ENCODE assay signal across 30 cellular contexts in genomic region chr5:128345247-128345646, GRCh38.
"Had no signal": no experiment of that assay in that cellular context is flagged by ENCODE, and none has a peak within 500 bp of the region (broad histone marks: within the 10 kb centered on the region; RNA-seq: fewer than 3 reads in every experiment).

No MANE protein-coding gene starts in this region.

- H3K4me3 Mint-ChIP-seq: activated CD4-positive, alpha-beta memory T cell treated with anti-CD3 and anti-CD28 coated beads for 36 hours; activated CD4-positive, alpha-beta T cell treated with anti-CD3 and anti-CD28 coated beads for 36 hours; activated CD4-positive, alpha-beta T cell treated with anti-CD3 and anti-CD28 coated beads, Interleukin-2, amount 10 ng/mL, durations not matched to agents 24 days and 14 days; activated CD8-positive, alpha-beta memory T cell treated with anti-CD3 and anti-CD28 coated beads, Interleukin-2, amount 10 ng/mL, durations not matched to agents 7 days and 5 days; activated CD8-positive, alpha-beta T cell treated with anti-CD3 and anti-CD28 coated beads, Interleukin-2, amount 10 ng/mL, durations not matched to agents 7 days and 5 days; activated naive CD4-positive, alpha-beta T cell treated with anti-CD3 and anti-CD28 coated beads for 36 hours; activated naive CD4-positive, alpha-beta T cell treated with anti-CD3 and anti-CD28 coated beads, Interleukin-2, amount 50 U/mL, for 24 hours; activated naive CD8-positive, alpha-beta T cell treated with anti-CD3 and anti-CD28 coated beads for 36 hours; activated naive CD8-positive, alpha-beta T cell treated with anti-CD3 and anti-CD28 coated beads, Interleukin-2, amount 50 U/mL, for 24 hours; activated T-helper 1 cell treated with anti-CD3 and anti-CD28 coated beads, Interleukin-12 subunit alpha, Interleukin-12 subunit beta, Interleukin-2, Interleukin-4 antibody, amounts not matched to agents 30 ng/mL and 10 ng/mL and 1 ng/mL, durations not matched to agents 14 hours and 24 hours and 36 hours had no signal

- H3K4me3 ChIP-seq: adrenal gland, body of pancreas, colonic mucosa had no signal

- H3K9me3 ChIP-seq: adrenal gland, body of pancreas, colonic mucosa had no signal

- H3K27ac ChIP-seq: adrenal gland, body of pancreas, colonic mucosa had no signal

- H3K27me3 Mint-ChIP-seq: activated CD4-positive, alpha-beta memory T cell treated with anti-CD3 and anti-CD28 coated beads for 36 hours; activated CD4-positive, alpha-beta T cell treated with anti-CD3 and anti-CD28 coated beads, Interleukin-2, amount 10 ng/mL, durations not matched to agents 24 days and 14 days; activated CD8-positive, alpha-beta memory T cell treated with anti-CD3 and anti-CD28 coated beads, Interleukin-2, amount 10 ng/mL, durations not matched to agents 7 days and 5 days; activated naive CD4-positive, alpha-beta T cell treated with anti-CD3 and anti-CD28 coated beads, Interleukin-2, amount 50 U/mL, for 24 hours; activated naive CD8-positive, alpha-beta T cell treated with anti-CD3 and anti-CD28 coated beads, Interleukin-2, amount 50 U/mL, for 24 hours had no signal

- H3K36me3 Mint-ChIP-seq: activated CD4-positive, alpha-beta memory T cell treated with anti-CD3 and anti-CD28 coated beads for 36 hours; activated CD8-positive, alpha-beta memory T cell treated with anti-CD3 and anti-CD28 coated beads, Interleukin-2, amount 10 ng/mL, durations not matched to agents 7 days and 5 days; activated naive CD4-positive, alpha-beta T cell treated with anti-CD3 and anti-CD28 coated beads, Interleukin-2, amount 50 U/mL, for 24 hours; activated naive CD8-positive, alpha-beta T cell treated with anti-CD3 and anti-CD28 coated beads for 36 hours had no signal

- H3K36me3 ChIP-seq: colonic mucosa had no signal

- FAIRE-seq: endometrium, frontal cortex had no signal

- H3K27me3 ChIP-seq: adrenal gland, body of pancreas, colonic mucosa had no signal

- DNase-seq: activated CD4-positive, alpha-beta memory T cell treated with anti-CD3 and anti-CD28 coated beads for 36 hours; activated CD4-positive, alpha-beta T cell treated with anti-CD3 and anti-CD28 coated beads for 36 hours; activated CD4-positive, alpha-beta T cell treated with anti-CD3 and anti-CD28 coated beads, Interleukin-2, amount 10 ng/mL, durations not matched to agents 24 days and 14 days; activated CD4-positive, CD25-positive, alpha-beta regulatory T cell; activated CD4-positive, CD25-positive, alpha-beta regulatory T cell treated with anti-CD3 and anti-CD28 coated beads, Interleukin-2, amount 50 U/mL, for 72 hours; activated CD8-positive, alpha-beta memory T cell treated with anti-CD3 and anti-CD28 coated beads, Interleukin-2, amount 10 ng/mL, durations not matched to agents 7 days and 5 days; activated CD8-positive, alpha-beta memory T cell treated with anti-CD3 and anti-CD28 coated beads, Interleukin-2, amount 50 U/mL, for 4 hours; activated CD8-positive, alpha-beta T cell treated with anti-CD3 and anti-CD28 coated beads, Interleukin-2, amount 10 ng/mL, durations not matched to agents 7 days and 5 days; activated effector memory CD4-positive, alpha-beta T cell treated with anti-CD3 and anti-CD28 coated beads, Interleukin-2, amount 50 U/mL, for 16 hours; activated naive CD4-positive, alpha-beta T cell treated with anti-CD3 and anti-CD28 coated beads for 36 hours; activated naive CD8-positive, alpha-beta T cell treated with anti-CD3 and anti-CD28 coated beads for 36 hours; activated naive CD8-positive, alpha-beta T cell treated with anti-CD3 and anti-CD28 coated beads, Interleukin-2, amount 50 U/mL, for 24 hours; activated T-cell treated with anti-CD3 and anti-CD28 coated beads, Interleukin-2, amount 50 U/mL, for 1 hour; activated T-cell treated with anti-CD3 and anti-CD28 coated beads, Interleukin-2, amount 50 U/mL, for 48 hours; adrenal gland; amygdala; aorta; body of pancreas; central memory CD4-positive, alpha-beta T cell; cerebellar nuclear complex; colonic mucosa; effector CD8-positive, alpha-beta T cell; foreskin fibroblast; T-helper 2 cell had no signal

- H3K4me1 ChIP-seq: adrenal gland, body of pancreas, colonic mucosa had no signal

- ATAC-seq: activated CD4-positive, alpha-beta T cell treated with anti-CD3 and anti-CD28 coated beads for 36 hours; activated CD8-positive, alpha-beta memory T cell treated with anti-CD3 and anti-CD28 coated beads, Interleukin-2, amount 10 ng/mL, durations not matched to agents 7 days and 5 days; activated CD8-positive, alpha-beta T cell treated with anti-CD3 and anti-CD28 coated beads, Interleukin-2, amount 10 ng/mL, durations not matched to agents 7 days and 5 days; activated naive CD8-positive, alpha-beta T cell treated with anti-CD3 and anti-CD28 coated beads, Interleukin-2, amount 50 U/mL, for 24 hours; body of pancreas; esophagus mucosa had no signal

- H3K27ac Mint-ChIP-seq: activated CD4-positive, alpha-beta memory T cell treated with anti-CD3 and anti-CD28 coated beads for 36 hours; activated CD4-positive, alpha-beta T cell treated with anti-CD3 and anti-CD28 coated beads for 36 hours; activated CD4-positive, alpha-beta T cell treated with anti-CD3 and anti-CD28 coated beads, Interleukin-2, amount 10 ng/mL, durations not matched to agents 24 days and 14 days; activated CD8-positive, alpha-beta memory T cell treated with anti-CD3 and anti-CD28 coated beads, Interleukin-2, amount 10 ng/mL, durations not matched to agents 7 days and 5 days; activated CD8-positive, alpha-beta T cell treated with anti-CD3 and anti-CD28 coated beads, Interleukin-2, amount 10 ng/mL, durations not matched to agents 7 days and 5 days; activated naive CD4-positive, alpha-beta T cell treated with anti-CD3 and anti-CD28 coated beads for 36 hours; activated naive CD4-positive, alpha-beta T cell treated with anti-CD3 and anti-CD28 coated beads, Interleukin-2, amount 50 U/mL, for 24 hours; activated naive CD8-positive, alpha-beta T cell treated with anti-CD3 and anti-CD28 coated beads for 36 hours; activated naive CD8-positive, alpha-beta T cell treated with anti-CD3 and anti-CD28 coated beads, Interleukin-2, amount 50 U/mL, for 24 hours; activated T-helper 1 cell treated with anti-CD3 and anti-CD28 coated beads, Interleukin-12 subunit alpha, Interleukin-12 subunit beta, Interleukin-2, Interleukin-4 antibody, amounts not matched to agents 30 ng/mL and 10 ng/mL and 1 ng/mL, durations not matched to agents 14 hours and 24 hours and 36 hours; activated T-helper 2 cell treated with anti-CD3 and anti-CD28 coated beads, Interferon-gamma antibody, Interleukin-2, Interleukin-4, amounts not matched to agents 10 μg/mL and 5 μg/mL and 100 μg/mL, durations not matched to agents 14 hours and 24 hours and 36 hours had no signal

- H3K4me1 Mint-ChIP-seq: activated CD4-positive, alpha-beta T cell treated with anti-CD3 and anti-CD28 coated beads for 36 hours; activated CD4-positive, alpha-beta T cell treated with anti-CD3 and anti-CD28 coated beads, Interleukin-2, amount 10 ng/mL, durations not matched to agents 24 days and 14 days; activated CD8-positive, alpha-beta memory T cell treated with anti-CD3 and anti-CD28 coated beads, Interleukin-2, amount 10 ng/mL, durations not matched to agents 7 days and 5 days; activated naive CD4-positive, alpha-beta T cell treated with anti-CD3 and anti-CD28 coated beads, Interleukin-2, amount 50 U/mL, for 24 hours; activated naive CD8-positive, alpha-beta T cell treated with anti-CD3 and anti-CD28 coated beads for 36 hours; activated naive CD8-positive, alpha-beta T cell treated with anti-CD3 and anti-CD28 coated beads, Interleukin-2, amount 50 U/mL, for 24 hours had no signal

- H3K9me3 Mint-ChIP-seq: activated CD4-positive, alpha-beta memory T cell treated with anti-CD3 and anti-CD28 coated beads for 36 hours; activated CD4-positive, alpha-beta T cell treated with anti-CD3 and anti-CD28 coated beads, Interleukin-2, amount 10 ng/mL, durations not matched to agents 24 days and 14 days; activated naive CD4-positive, alpha-beta T cell treated with anti-CD3 and anti-CD28 coated beads for 36 hours; activated naive CD4-positive, alpha-beta T cell treated with anti-CD3 and anti-CD28 coated beads, Interleukin-2, amount 50 U/mL, for 24 hours; activated naive CD8-positive, alpha-beta T cell treated with anti-CD3 and anti-CD28 coated beads for 36 hours; activated T-helper 1 cell treated with anti-CD3 and anti-CD28 coated beads, Interleukin-12 subunit alpha, Interleukin-12 subunit beta, Interleukin-2, Interleukin-4 antibody, amounts not matched to agents 30 ng/mL and 10 ng/mL and 1 ng/mL, durations not matched to agents 14 hours and 24 hours and 36 hours; activated T-helper 2 cell treated with anti-CD3 and anti-CD28 coated beads, Interferon-gamma antibody, Interleukin-2, Interleukin-4, amounts not matched to agents 10 μg/mL and 5 μg/mL and 100 μg/mL, durations not matched to agents 14 hours and 24 hours and 36 hours had no signal
